8 cellular contexts compared by ENCODE assay signal in genomic region chr10:69515699-69516547, GRCh38. TPM values are rescaled to one million over a fixed set of nuclear protein-coding genes. Genes with fewer than 3 reads are reported as not detected.
DNase-seq lines count a peak whose midpoint lies in the region; ATAC-seq and TF ChIP-seq lines count a peak whose summit lies in the region.

No MANE protein-coding gene starts in this region.

- H3K9ac ChIP-seq in OCI-LY3 (ENCODE audit: low read length) = no peak overlapping the region

- DNase-seq in HK-2 (ENCODE audit: unreplicated experiment) (peak; percentile 81), epithelial cell of esophagus (ENCODE audit: low read depth) (peak; percentile 83), natural killer cell (peak; percentile 71), middle frontal gyrus (ENCODE audit: extremely low spot score, low spot score) (no peak)
- peak; percentile 80 for DNase-seq in activated CD8-positive, alpha-beta memory T cell treated with anti-CD3 and anti-CD28 coated beads, Interleukin-2, amount 50 U/mL, for 4 hours
- DNase-seq in stimulated activated naive CD4-positive, alpha-beta T cell (lab: John Stamatoyannopoulos, UW) = peak; percentile 61 to 82 (median 72)

- peak; percentile 92 for TF ChIP-seq CTCF in GM12874 (IDR thresholded peaks at IDR 0.05; ENCODE audit: insufficient read depth, low read depth, low read length)
- TF ChIP-seq CTCF in OCI-LY3 (IDR thresholded peaks at IDR 0.05; ENCODE audit: low read depth, low read length) = peak; percentile 71
- TF ChIP-seq CTCF in epithelial cell of esophagus (IDR thresholded peaks at IDR 0.05; ENCODE audit: insufficient read depth, low read depth, low read length, missing control alignments) = peak; percentile 86
- peak; percentile 90 for TF ChIP-seq CTCF in natural killer cell (IDR thresholded peaks at IDR 0.05)

- intact Hi-C loops in natural killer cell (cut with micrococcal nuclease) = loop anchor here (1.0 to 2.0 kb wide), 2 partner anchors 123 to 199 kb away; no protein-coding TSS in a partner anchor

- H3K9me3 ChIP-seq in OCI-LY3 (ENCODE audit: insufficient read depth, low read length) = no peaks in the 10 kb centered on the region

- peak; percentile 79 to 98 (median 90) for ATAC-seq in natural killer cell

- H3K4me3 ChIP-seq in OCI-LY3 (ENCODE audit: low read length) (no peak overlapping the region), epithelial cell of esophagus (ENCODE audit: low read length) (no peak overlapping the region)

- no peak overlapping the region; the same call in 1 of the 2 replicates for H2AFZ ChIP-seq in OCI-LY3 (ENCODE audit: low read depth, low read length)

- H3K36me3 ChIP-seq in OCI-LY3 (replicated peaks; ENCODE audit: low read depth, low read length) = no peaks in the 10 kb centered on the region

- H3K4me2 ChIP-seq in OCI-LY3 (ENCODE audit: low read length) = no peak overlapping the region

- H3K27ac ChIP-seq in OCI-LY3 (ENCODE audit: low read length) = no peak overlapping the region

- no peaks in the 10 kb centered on the region for H3K4me1 Mint-ChIP-seq in natural killer cell

- H3K27me3 ChIP-seq in OCI-LY3 (ENCODE audit: low read depth, low read length) = peaks cover 7% of the 10 kb centered on the region; the same call in 1 of the 2 replicates

- H3K9me3 Mint-ChIP-seq in natural killer cell = no peaks in the 10 kb centered on the region

- H3K4me1 ChIP-seq in OCI-LY3 (ENCODE audit: low read length) = no peaks in the 10 kb centered on the region

- H3K27me3 Mint-ChIP-seq in natural killer cell (ENCODE audit: low read depth in 2 of 2) = peaks cover 27 to 62% of the 10 kb centered on the region in 2 donors

- H4K20me1 ChIP-seq in OCI-LY3 (ENCODE audit: insufficient read depth, low read length) = no peaks in the 10 kb centered on the region

- no peak overlapping the region for H3K27ac Mint-ChIP-seq in natural killer cell

- H3K79me2 ChIP-seq in OCI-LY3 (ENCODE audit: low read length) = no peaks in the 10 kb centered on the region

- H3K36me3 Mint-ChIP-seq in natural killer cell = no peaks in the 10 kb centered on the region

- H3K4me3 Mint-ChIP-seq in natural killer cell = no peak overlapping the region

RNA-seq across cellular contexts. Expression of gene NEUROG3, which starts 57.3 kb away (rescaled TPM):
- total RNA-seq in natural killer cell = not detected
